In the genomic region with DNA sequence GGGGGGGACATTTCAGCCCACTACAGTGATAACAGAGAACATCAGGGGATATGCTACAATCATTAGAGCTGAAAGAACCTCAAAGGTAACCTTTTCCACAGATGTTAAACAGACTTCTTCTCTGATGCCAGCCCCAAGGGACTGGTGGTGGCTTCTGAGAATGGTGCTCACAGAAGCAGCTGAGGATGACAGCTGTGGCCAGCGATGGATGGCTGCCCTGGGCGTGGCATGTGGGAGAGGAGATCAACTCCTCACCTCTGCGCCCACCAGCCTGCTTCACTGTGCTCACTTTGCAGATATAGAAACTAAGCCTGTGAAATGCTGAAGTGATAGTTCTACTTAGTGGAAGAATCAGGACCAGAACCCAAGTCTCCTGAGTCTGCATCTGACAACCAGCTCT, we compare ENCODE assay signal across 9 cellular contexts. TPM values are rescaled to one million over a fixed set of nuclear protein-coding genes. Genes with fewer than 3 reads are reported as not detected.
DNase-seq lines count a peak whose midpoint lies in the region; ATAC-seq and TF ChIP-seq lines count a peak whose summit lies in the region.
"Had no signal": no experiment of that assay in that cellular context is flagged by ENCODE, and none has a peak within 500 bp of the region (broad histone marks: within the 10 kb centered on the region; RNA-seq: fewer than 3 reads in every experiment).

No MANE protein-coding gene starts in this region.

- peaks cover 0 to 11% (median 0%) of the 10 kb centered on the region in 3 experiments for H3K36me3 ChIP-seq in naive thymus-derived CD4-positive, alpha-beta T cell (ENCODE audit: control insufficient read depth in 2 of 3, insufficient read depth in 3 of 3, low read length in 3 of 3)
- H3K36me3 ChIP-seq in SK-N-SH (replicated peaks in 1 of 2; ENCODE audit: control insufficient read depth in 1 of 2, insufficient read depth in 2 of 2, low read length in 1 of 2), result no peaks in the 10 kb centered on the region

- no peaks in the 10 kb centered on the region for H3K27me3 Mint-ChIP-seq in naive thymus-derived CD4-positive, alpha-beta T cell
- H3K27me3 Mint-ChIP-seq in CD14-positive monocyte (ENCODE audit: low read depth in 3 of 3), result peaks cover 0 to 2% (median 0%) of the 10 kb centered on the region in 3 donors

- CTCF ChIA-PET in naive thymus-derived CD4-positive, alpha-beta T cell (lab: Charles Lee), result no interaction called here
- CTCF ChIA-PET in SK-N-SH (lab: Yijun Ruan, JAX), result interaction anchor here (0.6 kb wide), 1 partner anchor 554 kb away, joined by 3 read pairs; no protein-coding TSS in a partner anchor

- ATAC-seq in GM18870 (IDR thresholded peaks at IDR 0.05; ENCODE audit: unreplicated experiment) (peak; percentile 79), GM21737 (IDR thresholded peaks at IDR 0.05; ENCODE audit: unreplicated experiment) (peak; percentile 87), HG03520 (IDR thresholded peaks at IDR 0.05; ENCODE audit: unreplicated experiment) (peak; percentile 92)
- peak; percentile 54 for ATAC-seq in naive thymus-derived CD4-positive, alpha-beta T cell

- H3K27me3 ChIP-seq in naive thymus-derived CD4-positive, alpha-beta T cell (ENCODE audit: control insufficient read depth in 2 of 2, insufficient read depth in 2 of 2, low read length in 2 of 2), result no peaks in the 10 kb centered on the region
- H3K27me3 ChIP-seq in SK-N-SH (ENCODE audit: insufficient read depth), result no peaks in the 10 kb centered on the region

- no peak overlapping the region for H3K4me2 ChIP-seq in SK-N-SH

- H3K4me3 Mint-ChIP-seq in naive thymus-derived CD4-positive, alpha-beta T cell, result no peak overlapping the region
- no peak overlapping the region for H3K4me3 Mint-ChIP-seq in CD14-positive monocyte

- H3K9ac ChIP-seq in SK-N-SH, result no peak overlapping the region

- no peaks in the 10 kb centered on the region for H3F3A ChIP-seq in SK-N-SH (replicated peaks; ENCODE audit: insufficient read depth)

- H3K27ac Mint-ChIP-seq in naive thymus-derived CD4-positive, alpha-beta T cell, result peak overlapping the region in 7 of 9 donors; percentile 30 to 70 (median 50)
- H3K27ac Mint-ChIP-seq in CD14-positive monocyte, result peak overlapping the region in 3 of 7 donors; percentile 12 to 69 (median 22)

- intact Hi-C loops in naive thymus-derived CD4-positive, alpha-beta T cell (cut with micrococcal nuclease), result no loop called here
- intact Hi-C loops in CD14-positive monocyte (cut with micrococcal nuclease), result no loop called here

- H3K27ac ChIP-seq in naive thymus-derived CD4-positive, alpha-beta T cell (ENCODE audit: low read depth, low read length), result no peak overlapping the region
- H3K27ac ChIP-seq in SK-N-SH (ENCODE audit: low read depth in 2 of 2, low read length in 1 of 2), result no peak overlapping the region

- POLR2A ChIA-PET in naive thymus-derived CD4-positive, alpha-beta T cell (lab: Charles Lee), result no interaction called here
- POLR2A ChIA-PET in SK-N-SH (lab: Yijun Ruan, JAX), result no interaction called here

- H3K9me3 ChIP-seq in naive thymus-derived CD4-positive, alpha-beta T cell (ENCODE audit: control insufficient read depth in 2 of 3, low read length in 3 of 3), result peaks cover 0 to 9% (median 6%) of the 10 kb centered on the region in 3 experiments
- H3K9me3 ChIP-seq in SK-N-SH, result no peaks in the 10 kb centered on the region

- WGBS in SK-N-SH (ENCODE audit: low lambda C conversion rate), result 100% methylated on average over 3 of the region's 3 CpGs

- H3K9me2 ChIP-seq in SK-N-SH, result no peaks in the 10 kb centered on the region

- H3K36me3 Mint-ChIP-seq in naive thymus-derived CD4-positive, alpha-beta T cell, result peaks cover 18 to 52% (median 36%) of the 10 kb centered on the region in 5 donors
- peaks cover 39 to 53% of the 10 kb centered on the region in 2 donors for H3K36me3 Mint-ChIP-seq in CD14-positive monocyte

- no peak for TF ChIP-seq EP300 in SK-N-SH (IDR thresholded peaks at IDR 0.05; ENCODE audit: borderline replicate concordance in 1 of 2, low read depth in 1 of 2, low read length in 1 of 2)

- H3K9me3 Mint-ChIP-seq in naive thymus-derived CD4-positive, alpha-beta T cell, result peaks cover 0 to 27% (median 12%) of the 10 kb centered on the region in 11 donors
- H3K9me3 Mint-ChIP-seq in CD14-positive monocyte, result peaks cover 2 to 14% (median 11%) of the 10 kb centered on the region in 7 donors

- TF ChIP-seq CTCF in SK-N-SH (IDR thresholded peaks at IDR 0.05) (no peak), CD14-positive monocyte (IDR thresholded peaks at IDR 0.05) (no peak)

- DNase-seq in naive thymus-derived CD4-positive, alpha-beta T cell, result no peak
- no peak for DNase-seq in NCI-H1436 (lab: John Stamatoyannopoulos, UW)
- DNase-seq in NCI-H446 (lab: John Stamatoyannopoulos, UW), result no peak
- no peak for DNase-seq in SK-N-SH
- DNase-seq in CD14-positive monocyte (ENCODE audit: low spot score), result no peak
- DNase-seq: substantia nigra had no signal

- H3K4me1 ChIP-seq in naive thymus-derived CD4-positive, alpha-beta T cell (ENCODE audit: control insufficient read depth in 2 of 2, insufficient read depth in 2 of 2, low read length in 2 of 2), result no peaks in the 10 kb centered on the region
- peaks cover 0 to 21% of the 10 kb centered on the region in 2 experiments; a peak in 1 of 4 replicates for H3K4me1 ChIP-seq in SK-N-SH (ENCODE audit: control insufficient read depth in 1 of 2, insufficient read depth in 2 of 2, low read depth in 1 of 2, low read length in 1 of 2)

- no peak overlapping the region for H3K4me3 ChIP-seq in naive thymus-derived CD4-positive, alpha-beta T cell (ENCODE audit: low read length)
- H3K4me3 ChIP-seq in SK-N-SH (ENCODE audit: low read depth in 2 of 2, low read length in 1 of 2), result no peak overlapping the region

- peaks cover 10 to 76% (median 67%) of the 10 kb centered on the region in 7 donors for H3K4me1 Mint-ChIP-seq in naive thymus-derived CD4-positive, alpha-beta T cell
- H3K4me1 Mint-ChIP-seq in CD14-positive monocyte, result peaks cover 22% of the 10 kb centered on the region

- H3K79me2 ChIP-seq in SK-N-SH (ENCODE audit: insufficient read depth), result peaks cover 7% of the 10 kb centered on the region

- no peak for TF ChIP-seq RAD21 in SK-N-SH (IDR thresholded peaks at IDR 0.05; ENCODE audit: low read length)

- H4K20me1 ChIP-seq in SK-N-SH (ENCODE audit: insufficient read depth), result no peaks in the 10 kb centered on the region

- no peak overlapping the region for H2AFZ ChIP-seq in SK-N-SH (ENCODE audit: low read depth)

TF ChIP-seq in SK-N-SH, 30 proteins besides CTCF, POLR2A, EP300 and RAD21 (continues in another document):
- TF ChIP-seq MXI1 (IDR thresholded peaks at IDR 0.05; ENCODE audit: low read depth, low read length) (no peak), FOXJ3 (CRISPR knock-in tag; IDR thresholded peaks at IDR 0.05) (no peak), YY1 (IDR thresholded peaks at IDR 0.05; ENCODE audit: low read depth) (no peak), TEAD4 (IDR thresholded peaks at IDR 0.05; ENCODE audit: borderline replicate concordance, insufficient read depth) (no peak), CHD2 (IDR thresholded peaks at IDR 0.05; ENCODE audit: low read length, partially characterized antibody) (no peak), TAF1 (IDR thresholded peaks at IDR 0.05; ENCODE audit: borderline replicate concordance, low read depth, low read length) (no peak), POLR2AphosphoS5 (IDR thresholded peaks at IDR 0.05; ENCODE audit: low read depth, low read length) (no peak), JUND (IDR thresholded peaks at IDR 0.05) (no peak), ELF1 (IDR thresholded peaks at IDR 0.05) (no peak), FOXM1 (IDR thresholded peaks at IDR 0.05; ENCODE audit: low read depth) (no peak), RXRA (IDR thresholded peaks at IDR 0.05; ENCODE audit: borderline replicate concordance, low read depth) (no peak), EZH2phosphoT487 (IDR thresholded peaks at IDR 0.05; ENCODE audit: borderline replicate concordance, low read depth) (no peak), MEF2A (IDR thresholded peaks at IDR 0.05; ENCODE audit: borderline replicate concordance, low read depth) (no peak)
- TF ChIP-seq, protein P1, sequence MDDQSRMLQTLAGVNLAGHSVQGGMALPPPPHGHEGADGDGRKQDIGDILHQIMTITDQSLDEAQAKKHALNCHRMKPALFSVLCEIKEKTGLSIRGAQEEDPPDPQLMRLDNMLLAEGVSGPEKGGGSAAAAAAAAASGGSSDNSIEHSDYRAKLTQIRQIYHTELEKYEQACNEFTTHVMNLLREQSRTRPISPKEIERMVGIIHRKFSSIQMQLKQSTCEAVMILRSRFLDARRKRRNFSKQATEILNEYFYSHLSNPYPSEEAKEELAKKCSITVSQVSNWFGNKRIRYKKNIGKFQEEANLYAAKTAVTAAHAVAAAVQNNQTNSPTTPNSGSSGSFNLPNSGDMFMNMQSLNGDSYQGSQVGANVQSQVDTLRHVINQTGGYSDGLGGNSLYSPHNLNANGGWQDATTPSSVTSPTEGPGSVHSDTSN (IDR thresholded peaks at IDR 0.05), result no peak
- TF ChIP-seq, protein P2, sequence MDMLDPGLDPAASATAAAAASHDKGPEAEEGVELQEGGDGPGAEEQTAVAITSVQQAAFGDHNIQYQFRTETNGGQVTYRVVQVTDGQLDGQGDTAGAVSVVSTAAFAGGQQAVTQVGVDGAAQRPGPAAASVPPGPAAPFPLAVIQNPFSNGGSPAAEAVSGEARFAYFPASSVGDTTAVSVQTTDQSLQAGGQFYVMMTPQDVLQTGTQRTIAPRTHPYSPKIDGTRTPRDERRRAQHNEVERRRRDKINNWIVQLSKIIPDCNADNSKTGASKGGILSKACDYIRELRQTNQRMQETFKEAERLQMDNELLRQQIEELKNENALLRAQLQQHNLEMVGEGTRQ (IDR thresholded peaks at IDR 0.05; ENCODE audit: borderline replicate concordance, low read depth, low read length), result no peak
- TF ChIP-seq, protein P3, sequence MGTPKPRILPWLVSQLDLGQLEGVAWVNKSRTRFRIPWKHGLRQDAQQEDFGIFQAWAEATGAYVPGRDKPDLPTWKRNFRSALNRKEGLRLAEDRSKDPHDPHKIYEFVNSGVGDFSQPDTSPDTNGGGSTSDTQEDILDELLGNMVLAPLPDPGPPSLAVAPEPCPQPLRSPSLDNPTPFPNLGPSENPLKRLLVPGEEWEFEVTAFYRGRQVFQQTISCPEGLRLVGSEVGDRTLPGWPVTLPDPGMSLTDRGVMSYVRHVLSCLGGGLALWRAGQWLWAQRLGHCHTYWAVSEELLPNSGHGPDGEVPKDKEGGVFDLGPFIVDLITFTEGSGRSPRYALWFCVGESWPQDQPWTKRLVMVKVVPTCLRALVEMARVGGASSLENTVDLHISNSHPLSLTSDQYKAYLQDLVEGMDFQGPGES (IDR thresholded peaks at IDR 0.05; ENCODE audit: low read depth, low read length), result no peak

RNA-seq across cellular contexts. Expression of a gene that starts 33.0 kb away (rescaled TPM):
- 100 to 1,000 TPM; 103 to 192 (median 149) TPM for total RNA-seq in naive thymus-derived CD4-positive, alpha-beta T cell
- 100 to 1,000 TPM; 120 to 156 TPM for polyA plus RNA-seq in naive thymus-derived CD4-positive, alpha-beta T cell
- polyA plus RNA-seq in SK-N-SH (2012; rRNA removed), result 9.8 and 12.0 TPM in 2 replicates
- 10.5 and 11.9 TPM in 2 replicates for polyA plus RNA-seq in SK-N-SH (2012; cell fraction: cytosol; rRNA removed)
- polyA plus RNA-seq in SK-N-SH (2012; cell fraction: nucleus; rRNA removed), result 9.6 and 9.8 TPM in 2 replicates
- polyA plus RNA-seq in CD14-positive monocyte, result 10 to 100 TPM; 38.7 to 42.0 TPM
